ENCODE assay signal across 1 cellular context in the genomic region with DNA sequence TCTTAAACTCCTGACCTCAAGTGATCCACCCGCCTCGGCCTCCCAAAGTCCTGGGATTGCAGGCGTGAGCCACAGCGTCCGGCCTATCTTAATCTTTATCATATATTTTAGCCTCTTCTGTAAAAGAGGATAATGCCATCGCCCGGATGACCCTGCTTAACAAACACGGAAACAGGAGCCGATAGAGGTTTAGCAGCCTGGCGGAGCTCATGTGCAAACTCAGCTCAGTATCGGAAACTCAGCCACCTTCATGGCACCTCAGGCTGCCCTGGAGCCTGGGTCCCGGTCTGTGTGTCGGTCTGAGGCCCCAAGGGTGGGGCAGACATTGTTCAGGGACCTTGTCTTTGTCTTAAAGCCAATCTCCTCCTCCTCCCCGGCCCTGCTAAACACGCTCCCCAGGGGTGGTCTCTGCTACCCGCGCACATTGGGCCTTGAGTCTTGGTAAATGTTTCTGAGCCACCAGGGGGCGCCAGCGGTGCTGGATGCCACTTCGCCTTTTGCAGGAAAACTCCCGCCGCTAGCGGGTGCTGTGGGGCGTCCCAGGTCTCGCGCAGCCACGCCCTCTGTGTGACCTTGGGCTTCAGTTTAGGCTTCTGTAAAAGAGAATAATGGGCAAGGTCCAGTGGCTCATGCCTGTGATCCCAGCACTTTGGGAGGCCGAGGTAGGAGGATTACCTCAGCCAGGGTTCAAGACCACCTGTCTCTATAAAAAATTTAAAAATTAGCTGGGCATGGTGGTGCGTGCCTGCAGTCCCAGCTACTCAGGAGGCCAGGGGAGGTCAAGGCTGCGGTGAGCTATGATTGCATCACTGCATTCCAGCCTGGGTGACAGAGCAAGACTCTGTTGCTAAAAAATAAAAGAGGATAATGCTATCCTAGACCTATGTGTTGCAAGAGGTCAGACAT.
TF ChIP-seq lines count a peak whose summit lies in the region.

No MANE protein-coding gene starts in this region.

TF ChIP-seq in HepG2, 621 proteins besides CTCF, POLR2A, EP300 and RAD21 (continued from another document and continues in another):
- peak; percentile 85 for TF ChIP-seq ZNF687 (CRISPR knock-in tag; IDR thresholded peaks at IDR 0.05)
- TF ChIP-seq SIX4 (CRISPR knock-in tag; IDR thresholded peaks at IDR 0.05) = 0 out of 2 replicates have a peak, but pooled peaks have one; percentile 44
- TF ChIP-seq, protein P1, sequence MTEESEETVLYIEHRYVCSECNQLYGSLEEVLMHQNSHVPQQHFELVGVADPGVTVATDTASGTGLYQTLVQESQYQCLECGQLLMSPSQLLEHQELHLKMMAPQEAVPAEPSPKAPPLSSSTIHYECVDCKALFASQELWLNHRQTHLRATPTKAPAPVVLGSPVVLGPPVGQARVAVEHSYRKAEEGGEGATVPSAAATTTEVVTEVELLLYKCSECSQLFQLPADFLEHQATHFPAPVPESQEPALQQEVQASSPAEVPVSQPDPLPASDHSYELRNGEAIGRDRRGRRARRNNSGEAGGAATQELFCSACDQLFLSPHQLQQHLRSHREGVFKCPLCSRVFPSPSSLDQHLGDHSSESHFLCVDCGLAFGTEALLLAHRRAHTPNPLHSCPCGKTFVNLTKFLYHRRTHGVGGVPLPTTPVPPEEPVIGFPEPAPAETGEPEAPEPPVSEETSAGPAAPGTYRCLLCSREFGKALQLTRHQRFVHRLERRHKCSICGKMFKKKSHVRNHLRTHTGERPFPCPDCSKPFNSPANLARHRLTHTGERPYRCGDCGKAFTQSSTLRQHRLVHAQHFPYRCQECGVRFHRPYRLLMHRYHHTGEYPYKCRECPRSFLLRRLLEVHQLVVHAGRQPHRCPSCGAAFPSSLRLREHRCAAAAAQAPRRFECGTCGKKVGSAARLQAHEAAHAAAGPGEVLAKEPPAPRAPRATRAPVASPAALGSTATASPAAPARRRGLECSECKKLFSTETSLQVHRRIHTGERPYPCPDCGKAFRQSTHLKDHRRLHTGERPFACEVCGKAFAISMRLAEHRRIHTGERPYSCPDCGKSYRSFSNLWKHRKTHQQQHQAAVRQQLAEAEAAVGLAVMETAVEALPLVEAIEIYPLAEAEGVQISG (CRISPR knock-in tag; IDR thresholded peaks at IDR 0.05) = peak; percentile 83
- TF ChIP-seq, protein P2, sequence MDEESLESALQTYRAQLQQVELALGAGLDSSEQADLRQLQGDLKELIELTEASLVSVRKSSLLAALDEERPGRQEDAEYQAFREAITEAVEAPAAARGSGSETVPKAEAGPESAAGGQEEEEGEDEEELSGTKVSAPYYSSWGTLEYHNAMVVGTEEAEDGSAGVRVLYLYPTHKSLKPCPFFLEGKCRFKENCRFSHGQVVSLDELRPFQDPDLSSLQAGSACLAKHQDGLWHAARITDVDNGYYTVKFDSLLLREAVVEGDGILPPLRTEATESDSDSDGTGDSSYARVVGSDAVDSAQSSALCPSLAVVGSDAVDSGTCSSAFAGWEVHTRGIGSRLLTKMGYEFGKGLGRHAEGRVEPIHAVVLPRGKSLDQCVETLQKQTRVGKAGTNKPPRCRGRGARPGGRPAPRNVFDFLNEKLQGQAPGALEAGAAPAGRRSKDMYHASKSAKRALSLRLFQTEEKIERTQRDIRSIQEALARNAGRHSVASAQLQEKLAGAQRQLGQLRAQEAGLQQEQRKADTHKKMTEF (CRISPR knock-in tag; IDR thresholded peaks at IDR 0.05) = peak; percentile 72
- peak; percentile 52 for TF ChIP-seq ZFX (CRISPR knock-in tag; IDR thresholded peaks at IDR 0.05; ENCODE audit: low read depth)
- TF ChIP-seq ZNF280B (CRISPR knock-in tag; IDR thresholded peaks at IDR 0.05; ENCODE audit: borderline replicate concordance) = peak; percentile 49
- TF ChIP-seq NR2F2 (IDR thresholded peaks at IDR 0.05; ENCODE audit: borderline replicate concordance, low read depth) = peak; percentile 94
- TF ChIP-seq CBFB (CRISPR knock-in tag; IDR thresholded peaks at IDR 0.05) = peak; percentile 99
- TF ChIP-seq TARDBP (CRISPR knock-in tag; IDR thresholded peaks at IDR 0.05) = peak; percentile 64; the same call in 1 of the 2 replicates
- TF ChIP-seq ZNF652 (CRISPR knock-in tag; IDR thresholded peaks at IDR 0.05; ENCODE audit: borderline replicate concordance, low read depth) = no peak
- peak; percentile 48 for TF ChIP-seq YY1 (IDR thresholded peaks at IDR 0.05; ENCODE audit: insufficient read depth, insufficient replicate concordance, low read depth, low read length)
- TF ChIP-seq ZNF430 (CRISPR knock-in tag; IDR thresholded peaks at IDR 0.05) = 0 out of 2 replicates have a peak, but pooled peaks have one; percentile 51
- no peak for TF ChIP-seq ZNF883 (CRISPR knock-in tag; IDR thresholded peaks at IDR 0.05; ENCODE audit: not compliant biosample characterization)
- TF ChIP-seq MAFF (IDR thresholded peaks at IDR 0.05; ENCODE audit: low read depth, low read length) = no peak
- TF ChIP-seq ZNF800 (CRISPR knock-in tag; IDR thresholded peaks at IDR 0.05) = peak; percentile 39; the same call in 1 of the 2 replicates
- TF ChIP-seq, protein P3, sequence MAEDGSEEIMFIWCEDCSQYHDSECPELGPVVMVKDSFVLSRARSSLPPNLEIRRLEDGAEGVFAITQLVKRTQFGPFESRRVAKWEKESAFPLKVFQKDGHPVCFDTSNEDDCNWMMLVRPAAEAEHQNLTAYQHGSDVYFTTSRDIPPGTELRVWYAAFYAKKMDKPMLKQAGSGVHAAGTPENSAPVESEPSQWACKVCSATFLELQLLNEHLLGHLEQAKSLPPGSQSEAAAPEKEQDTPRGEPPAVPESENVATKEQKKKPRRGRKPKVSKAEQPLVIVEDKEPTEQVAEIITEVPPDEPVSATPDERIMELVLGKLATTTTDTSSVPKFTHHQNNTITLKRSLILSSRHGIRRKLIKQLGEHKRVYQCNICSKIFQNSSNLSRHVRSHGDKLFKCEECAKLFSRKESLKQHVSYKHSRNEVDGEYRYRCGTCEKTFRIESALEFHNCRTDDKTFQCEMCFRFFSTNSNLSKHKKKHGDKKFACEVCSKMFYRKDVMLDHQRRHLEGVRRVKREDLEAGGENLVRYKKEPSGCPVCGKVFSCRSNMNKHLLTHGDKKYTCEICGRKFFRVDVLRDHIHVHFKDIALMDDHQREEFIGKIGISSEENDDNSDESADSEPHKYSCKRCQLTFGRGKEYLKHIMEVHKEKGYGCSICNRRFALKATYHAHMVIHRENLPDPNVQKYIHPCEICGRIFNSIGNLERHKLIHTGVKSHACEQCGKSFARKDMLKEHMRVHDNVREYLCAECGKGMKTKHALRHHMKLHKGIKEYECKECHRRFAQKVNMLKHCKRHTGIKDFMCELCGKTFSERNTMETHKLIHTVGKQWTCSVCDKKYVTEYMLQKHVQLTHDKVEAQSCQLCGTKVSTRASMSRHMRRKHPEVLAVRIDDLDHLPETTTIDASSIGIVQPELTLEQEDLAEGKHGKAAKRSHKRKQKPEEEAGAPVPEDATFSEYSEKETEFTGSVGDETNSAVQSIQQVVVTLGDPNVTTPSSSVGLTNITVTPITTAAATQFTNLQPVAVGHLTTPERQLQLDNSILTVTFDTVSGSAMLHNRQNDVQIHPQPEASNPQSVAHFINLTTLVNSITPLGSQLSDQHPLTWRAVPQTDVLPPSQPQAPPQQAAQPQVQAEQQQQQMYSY (CRISPR knock-in tag; IDR thresholded peaks at IDR 0.05) = no peak; the same call in 1 of the 2 replicates
- 0 out of 2 replicates have a peak, but pooled peaks have one; percentile 81 for TF ChIP-seq PRMT3 (CRISPR knock-in tag; IDR thresholded peaks at IDR 0.05; ENCODE audit: borderline replicate concordance, low read depth)
- TF ChIP-seq ZNF512B (CRISPR knock-in tag; IDR thresholded peaks at IDR 0.05; ENCODE audit: borderline replicate concordance) = no peak
- TF ChIP-seq RARA (CRISPR knock-in tag; IDR thresholded peaks at IDR 0.05) = peak; percentile 93
- TF ChIP-seq, protein P4, sequence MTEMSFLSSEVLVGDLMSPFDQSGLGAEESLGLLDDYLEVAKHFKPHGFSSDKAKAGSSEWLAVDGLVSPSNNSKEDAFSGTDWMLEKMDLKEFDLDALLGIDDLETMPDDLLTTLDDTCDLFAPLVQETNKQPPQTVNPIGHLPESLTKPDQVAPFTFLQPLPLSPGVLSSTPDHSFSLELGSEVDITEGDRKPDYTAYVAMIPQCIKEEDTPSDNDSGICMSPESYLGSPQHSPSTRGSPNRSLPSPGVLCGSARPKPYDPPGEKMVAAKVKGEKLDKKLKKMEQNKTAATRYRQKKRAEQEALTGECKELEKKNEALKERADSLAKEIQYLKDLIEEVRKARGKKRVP (CRISPR knock-in tag; IDR thresholded peaks at IDR 0.05) = peak; percentile 7 to 96; a peak in 2 of 4 replicates
- TF ChIP-seq ZNF235 (CRISPR knock-in tag; IDR thresholded peaks at IDR 0.05; ENCODE audit: borderline replicate concordance) = no peak
- no peak; the same call in 1 of the 2 replicates for TF ChIP-seq HNF4G (IDR thresholded peaks at IDR 0.05; ENCODE audit: borderline replicate concordance, low read depth, low read length)
- TF ChIP-seq HNF4G (CRISPR knock-in tag; IDR thresholded peaks at IDR 0.05; ENCODE audit: borderline replicate concordance, low read depth) = no peak; the same call in 1 of the 2 replicates
- TF ChIP-seq CBX5 (CRISPR knock-in tag; IDR thresholded peaks at IDR 0.05; ENCODE audit: borderline replicate concordance) = peak; percentile 76
- no peak for TF ChIP-seq SIN3A (IDR thresholded peaks at IDR 0.05; ENCODE audit: borderline replicate concordance, low read depth, low read length)
- 0 out of 2 replicates have a peak, but pooled peaks have one; percentile 79 for TF ChIP-seq ZNF564 (CRISPR knock-in tag; IDR thresholded peaks at IDR 0.05)
